Comparison of ENCODE assay signal across 17 cellular contexts in the genomic region with DNA sequence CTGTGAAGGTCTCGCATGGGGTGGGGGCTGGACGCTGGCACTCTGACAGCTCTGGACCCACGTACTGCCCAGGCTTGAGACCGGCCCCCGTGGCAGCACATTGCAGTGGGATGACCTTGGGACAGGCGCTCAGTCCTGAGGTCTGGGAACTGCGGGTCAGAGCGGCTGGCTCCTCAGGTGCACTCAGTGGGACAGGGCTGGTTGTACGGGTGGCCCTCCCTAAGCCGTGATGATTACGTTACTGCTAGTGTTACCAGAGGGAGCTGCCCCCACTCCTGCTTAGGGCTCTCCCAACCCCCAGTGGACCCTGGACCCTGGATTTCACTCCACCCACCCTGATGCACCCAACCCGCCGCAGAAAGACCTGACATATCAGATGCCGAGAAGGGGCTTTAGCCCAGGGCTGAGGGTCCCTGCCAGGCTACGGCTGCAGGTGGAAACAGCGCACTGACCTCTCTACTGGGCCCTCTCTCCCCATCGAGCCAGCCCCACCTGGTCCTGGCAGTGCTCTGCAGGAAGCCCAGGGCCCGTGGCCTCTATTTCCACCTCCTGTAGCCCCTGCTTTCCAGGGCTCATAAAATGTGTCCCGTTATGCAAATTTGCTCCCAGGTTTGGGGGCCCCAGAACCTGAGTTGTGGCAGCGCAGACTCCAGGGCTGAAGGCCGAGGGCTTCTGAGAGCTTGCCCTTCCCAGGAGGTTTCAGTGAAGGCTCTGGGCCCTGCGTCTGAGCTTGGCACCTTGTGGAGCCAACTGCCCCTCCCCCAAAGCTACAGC.
DNase-seq lines count a peak whose midpoint lies in the region; ATAC-seq, FAIRE-seq and TF ChIP-seq lines count a peak whose summit lies in the region.
"Had no signal": no experiment of that assay in that cellular context is flagged by ENCODE, and none has a peak within 500 bp of the region (broad histone marks: within the 10 kb centered on the region; RNA-seq: fewer than 3 reads in every experiment).

No MANE protein-coding gene starts in this region.

- no TSS peak for BruUV-seq in OCI-LY7 (replicated peaks; lab: Mats Ljungman, UMichigan)
- no TSS peak for BruUV-seq in HepG2 (replicated peaks; lab: Mats Ljungman, UMichigan)

- no peak for TF ChIP-seq EP300 in HepG2 (IDR thresholded peaks at IDR 0.05; ENCODE audit: low read depth in 2 of 2, low read length in 2 of 2)
- TF ChIP-seq EP300 in HepG2 (CRISPR knock-in tag; IDR thresholded peaks at IDR 0.05; ENCODE audit: borderline replicate concordance), result no peak

- TF ChIP-seq RAD21 in HepG2 (CRISPR knock-in tag; IDR thresholded peaks at IDR 0.05), result no peak

- H2AFZ ChIP-seq in OCI-LY7 (ENCODE audit: low read length) (no peak overlapping the region), HepG2 (ENCODE audit: low read length) (no peak overlapping the region), MM.1S (ENCODE audit: low read length) (no peak overlapping the region)

- ATAC-seq in heart right ventricle (peak; percentile 57 to 73 (median 71)), HepG2 (peak; percentile 74), GM18498 (IDR thresholded peaks at IDR 0.05; ENCODE audit: unreplicated experiment) (no peak)
- ATAC-seq: PC-3 had no signal

- H3K27ac ChIP-seq in OCI-LY7 (ENCODE audit: low read depth, low read length, poor library complexity, severe bottlenecking) (peak overlapping the region; percentile 7), heart right ventricle (peak overlapping the region; percentile 73 to 90 (median 82)), HepG2 (ENCODE audit: extremely low read length, insufficient read depth, low read length) (no peak overlapping the region), MM.1S (ENCODE audit: low read length) (no peak overlapping the region)
- H3K27ac ChIP-seq: HL-60, RWPE1 had no signal

- DNase-seq in OCI-LY7 (ENCODE audit: low spot score), result no peak
- no peak for DNase-seq in heart right ventricle
- peak; percentile 30 for DNase-seq in HepG2 (ENCODE audit: low spot score)
- DNase-seq in MM.1S, result no peak
- DNase-seq in MV-4-11 (lab: John Stamatoyannopoulos, UW), result no peak
- no peak for DNase-seq in ecto neural progenitor cell (ENCODE audit: low spot score)
- DNase-seq: ACHN, AML-193, COR-L47, NCI-H1417 treated with DMSO at 0.1 percent for 48 hours, NCI-H2029, NCI-H748 treated with DMSO at 0.1 percent for 48 hours, PC-3 had no signal

- no peaks in the 10 kb centered on the region for H3F3A ChIP-seq in MM.1S (ENCODE audit: insufficient read depth, low read length)

- intact Hi-C loops in OCI-LY7 (cut with micrococcal nuclease; ENCODE audit: unreplicated experiment) (no loop called here), heart right ventricle (cut with DNase I) (no loop called here), HepG2 (cut with micrococcal nuclease; ENCODE audit: unreplicated experiment) (loop anchor here (2.0 kb wide), 1 partner anchor 15 kb away; no protein-coding TSS in a partner anchor)

- no peaks in the 10 kb centered on the region for H3K9me2 ChIP-seq in OCI-LY7 (ENCODE audit: insufficient read depth, low read length)
- H3K9me2 ChIP-seq in MM.1S (replicated peaks; ENCODE audit: insufficient read depth, low read length), result no peaks in the 10 kb centered on the region

- H3K79me2 ChIP-seq in OCI-LY7 (ENCODE audit: insufficient read depth, low read depth, low read length) (no peaks in the 10 kb centered on the region), HepG2 (ENCODE audit: insufficient read depth, low read length) (no peaks in the 10 kb centered on the region), MM.1S (ENCODE audit: low read length) (no peaks in the 10 kb centered on the region)

- H3K27me3 ChIP-seq in heart right ventricle (no peaks in the 10 kb centered on the region), HepG2 (ENCODE audit: control insufficient read depth in 1 of 2, insufficient read depth in 2 of 2, low read length in 2 of 2) (peaks cover 4 to 14% of the 10 kb centered on the region in 2 experiments; a peak in 4 of 5 replicates), MM.1S (replicated peaks; ENCODE audit: insufficient read depth, low read length) (peaks cover 83% of the 10 kb centered on the region)

- H3K9ac ChIP-seq in HepG2 (ENCODE audit: insufficient read depth, low read depth, low read length) (peak overlapping the region; percentile 27; the same call in 1 of the 2 replicates), MM.1S (ENCODE audit: low read length) (no peak overlapping the region)

- H3K9me3 ChIP-seq in OCI-LY7 (ENCODE audit: low read length) (no peaks in the 10 kb centered on the region), heart right ventricle (no peaks in the 10 kb centered on the region), HepG2 (ENCODE audit: low read length) (no peaks in the 10 kb centered on the region), MM.1S (replicated peaks; ENCODE audit: insufficient read depth, low read length) (no peaks in the 10 kb centered on the region)

- H3K4me3 ChIP-seq in OCI-LY7 (ENCODE audit: low read depth, low read length, poor library complexity, severe bottlenecking) (no peak overlapping the region), heart right ventricle (no peak overlapping the region), HepG2 (replicated peaks in 1 of 3; ENCODE audit: insufficient read depth in 1 of 3, low read depth in 2 of 3, low read length in 3 of 3) (peak overlapping the region; percentile 46 to 69 (median 52)), MM.1S (ENCODE audit: low read length) (no peak overlapping the region)

- in situ Hi-C loops in HepG2 (cut with HindIII; ENCODE audit: extremely low pct_ligation_motif_present, low pct_unique_long_range_greater_than_20kb), result no loop called here

- no peak for TF ChIP-seq CTCF in OCI-LY7 (conservative IDR thresholded peaks at IDR 0.05; ENCODE audit: low read length)
- no peak for TF ChIP-seq CTCF in heart right ventricle (IDR thresholded peaks at IDR 0.05)
- TF ChIP-seq CTCF in HepG2 (CRISPR knock-in tag; IDR thresholded peaks at IDR 0.05), result 0 out of 2 replicates have a peak, but pooled peaks have one; percentile 7
- TF ChIP-seq CTCF in MM.1S (IDR thresholded peaks at IDR 0.05; ENCODE audit: low read length), result no peak

- WGBS in heart right ventricle, 2 donors, result 67 to 69% methylated on average over 22 of the region's 22 CpGs
- 0% methylated on average over 8 of the region's 22 CpGs for WGBS in HepG2 (ENCODE audit: low lambda C conversion rate)

- H3K4me2 ChIP-seq in OCI-LY7 (ENCODE audit: low read length), result peak overlapping the region; percentile 30; the same call in 1 of the 2 replicates
- H3K4me2 ChIP-seq in HepG2 (ENCODE audit: low read depth, low read length), result peak overlapping the region; percentile 80
- H3K4me2 ChIP-seq in MM.1S (ENCODE audit: low read depth, low read length), result no peak overlapping the region

- POLR2A ChIA-PET in OCI-LY7 (lab: Charles Lee), result interaction anchor here (0.7 kb wide), 1 partner anchor 310 kb away, joined by 3 read pairs; no protein-coding TSS in a partner anchor
- POLR2A ChIA-PET in HepG2 (lab: Yijun Ruan, JAX), result interaction anchor here (0.7 to 1.4 kb wide), 6 partner anchors 9 to 137 kb away, joined by 3 to 8 read pairs (median 4); no protein-coding TSS in a partner anchor

- no peak for TF ChIP-seq POLR2A in HepG2 (IDR thresholded peaks at IDR 0.05; ENCODE audit: insufficient read depth in 1 of 2, low read depth in 2 of 2, low read length in 2 of 2)

- CTCF ChIA-PET in OCI-LY7 (lab: Charles Lee; ENCODE audit: unreplicated experiment) (interaction anchor here (0.6 kb wide), 1 partner anchor 1217 kb away, joined by 3 read pairs; no protein-coding TSS in a partner anchor), HepG2 (lab: Yijun Ruan, JAX; ENCODE audit: low intra/inter-chr PET ratio, low total read pairs) (no interaction called here)

- H3K4me1 ChIP-seq in OCI-LY7 (ENCODE audit: insufficient read depth, low read length, poor library complexity, severe bottlenecking) (peaks cover 17% of the 10 kb centered on the region), heart right ventricle (peaks cover 0 to 15% (median 4%) of the 10 kb centered on the region in 9 donors), HepG2 (ENCODE audit: insufficient read depth, low read length) (peaks cover 30% of the 10 kb centered on the region), MM.1S (ENCODE audit: low read length) (no peaks in the 10 kb centered on the region)

- H4K20me1 ChIP-seq in OCI-LY7 (ENCODE audit: insufficient read depth, low read length) (no peaks in the 10 kb centered on the region), HepG2 (ENCODE audit: insufficient read depth, low read length) (no peaks in the 10 kb centered on the region), MM.1S (ENCODE audit: insufficient read depth, low read length) (no peaks in the 10 kb centered on the region)

- H3K36me3 ChIP-seq in OCI-LY7 (ENCODE audit: insufficient read depth, low read length) (no peaks in the 10 kb centered on the region), heart right ventricle (no peaks in the 10 kb centered on the region), HepG2 (replicated peaks in 1 of 2; ENCODE audit: control insufficient read depth in 1 of 2, insufficient read depth in 2 of 2, low read length in 2 of 2) (no peaks in the 10 kb centered on the region), MM.1S (replicated peaks; ENCODE audit: insufficient read depth, low read length) (no peaks in the 10 kb centered on the region)

- FAIRE-seq in HepG2 (lab: Jason Lieb, UNC), result no peak
- FAIRE-seq: GM12892 had no signal

TF ChIP-seq in HepG2, 621 proteins besides CTCF, POLR2A, EP300 and RAD21 (continues in another document):
- TF ChIP-seq EEA1 (CRISPR knock-in tag; IDR thresholded peaks at IDR 0.05; ENCODE audit: borderline replicate concordance) (no peak), NAIF1 (CRISPR knock-in tag; IDR thresholded peaks at IDR 0.05; ENCODE audit: borderline replicate concordance) (no peak), ZMYM4 (CRISPR knock-in tag; IDR thresholded peaks at IDR 0.05) (peak; percentile 54; the same call in 1 of the 2 replicates), FOXK2 (IDR thresholded peaks at IDR 0.05) (no peak), FOXK1 (CRISPR knock-in tag; IDR thresholded peaks at IDR 0.05; ENCODE audit: borderline replicate concordance, low read depth) (no peak), TOE1 (CRISPR knock-in tag; IDR thresholded peaks at IDR 0.05) (no peak)
- TF ChIP-seq, protein P1, sequence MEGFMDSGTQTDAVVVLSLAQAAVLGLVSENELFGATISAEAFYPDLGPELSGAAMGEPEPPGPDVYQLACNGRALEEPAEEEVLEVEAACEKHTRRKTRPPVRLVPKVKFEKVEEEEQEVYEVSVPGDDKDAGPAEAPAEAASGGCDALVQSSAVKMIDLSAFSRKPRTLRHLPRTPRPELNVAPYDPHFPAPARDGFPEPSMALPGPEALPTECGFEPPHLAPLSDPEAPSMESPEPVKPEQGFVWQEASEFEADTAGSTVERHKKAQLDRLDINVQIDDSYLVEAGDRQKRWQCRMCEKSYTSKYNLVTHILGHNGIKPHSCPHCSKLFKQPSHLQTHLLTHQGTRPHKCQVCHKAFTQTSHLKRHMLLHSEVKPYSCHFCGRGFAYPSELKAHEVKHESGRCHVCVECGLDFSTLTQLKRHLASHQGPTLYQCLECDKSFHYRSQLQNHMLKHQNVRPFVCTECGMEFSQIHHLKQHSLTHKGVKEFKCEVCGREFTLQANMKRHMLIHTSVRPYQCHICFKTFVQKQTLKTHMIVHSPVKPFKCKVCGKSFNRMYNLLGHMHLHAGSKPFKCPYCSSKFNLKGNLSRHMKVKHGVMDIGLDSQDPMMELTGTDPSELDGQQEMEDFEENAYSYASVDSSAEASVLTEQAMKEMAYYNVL (CRISPR knock-in tag; IDR thresholded peaks at IDR 0.05; ENCODE audit: borderline replicate concordance), result peak; percentile 70; the same call in 1 of the 2 replicates

Comparison
In these comparisons a context has a peak if more than half of its experiments do, and no peak if none do; other contexts are left out.
1. H3K27ac ChIP-seq: peak in OCI-LY7 (single experiment) and heart right ventricle (10 of 10); none in HepG2 (single experiment) and MM.1S (single experiment).
2. H3K4me3 ChIP-seq: peak in HepG2 (3 of 3); none in OCI-LY7 (single experiment), heart right ventricle (0 of 10) and MM.1S (single experiment).